8 cellular contexts compared by ENCODE assay signal in the genomic region with DNA sequence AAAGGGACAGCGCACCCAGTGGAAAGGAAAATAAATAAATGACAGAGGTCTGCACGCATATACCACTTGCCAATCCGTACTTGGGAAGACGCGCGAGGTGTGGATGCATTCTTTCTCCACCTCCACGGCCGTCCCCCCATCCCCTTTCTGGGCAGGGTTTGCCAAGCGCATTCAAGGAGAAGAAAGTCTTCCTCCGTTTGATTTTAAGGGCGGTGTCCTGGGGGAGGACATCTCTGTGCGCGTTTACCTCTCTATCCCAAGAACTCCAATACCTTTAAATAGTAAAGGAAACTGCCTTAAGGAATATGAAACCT. TPM values are rescaled to one million over a fixed set of nuclear protein-coding genes. Genes with fewer than 3 reads are reported as not detected.
DNase-seq lines count a peak whose midpoint lies in the region; ATAC-seq, FAIRE-seq and TF ChIP-seq lines count a peak whose summit lies in the region.

No MANE protein-coding gene starts in this region.

- TF ChIP-seq POLR2A in K562 (conservative IDR thresholded peaks at IDR 0.05) (no peak), lower leg skin (IDR thresholded peaks at IDR 0.05) (no peak)

- no peak overlapping the region for H3K4me2 ChIP-seq in K562 (ENCODE audit: insufficient read depth, low read length)

- no peaks in the 10 kb centered on the region for H3K9me1 ChIP-seq in K562 (ENCODE audit: control insufficient read depth, insufficient read depth, low read length)

- FAIRE-seq in K562 (lab: Jason Lieb, UNC) (no peak), GM19239 (lab: Jason Lieb, UNC) (no peak)

- TF ChIP-seq RAD21 in K562 (CRISPR knock-in tag; conservative IDR thresholded peaks at IDR 0.05 in 1 of 2, IDR thresholded peaks at IDR 0.05 in 1 of 2): no peak

- H3K79me2 ChIP-seq in K562 (ENCODE audit: control insufficient read depth, insufficient read depth, low read length): no peaks in the 10 kb centered on the region

- H3K27ac ChIP-seq in K562 (ENCODE audit: extremely low read depth, low read depth, low read length) (no peak overlapping the region), tibial artery (peak overlapping the region; percentile 90 to 92)

- H3K4me3 Mint-ChIP-seq in activated naive CD4-positive, alpha-beta T cell treated with anti-CD3 and anti-CD28 coated beads for 36 hours: peak overlapping the region; percentile 80

- TF ChIP-seq CTCF in K562 (IDR thresholded peaks at IDR 0.05 in 2 of 3, conservative IDR thresholded peaks at IDR 0.05 in 1 of 3; ENCODE audit: insufficient read depth in 2 of 3, low read depth in 1 of 3, low read length in 3 of 3): no peak
- TF ChIP-seq CTCF in lower leg skin (IDR thresholded peaks at IDR 0.05): no peak
- no peak for TF ChIP-seq CTCF in tibial artery (IDR thresholded peaks at IDR 0.05)

- TF ChIP-seq EP300 in K562 (IDR thresholded peaks at IDR 0.05; ENCODE audit: low read length): no peak

- H4K20me1 ChIP-seq in K562 (replicated peaks; ENCODE audit: control insufficient read depth, insufficient read depth, low read length): no peaks in the 10 kb centered on the region

- no peaks in the 10 kb centered on the region for H3K9me3 Mint-ChIP-seq in activated naive CD4-positive, alpha-beta T cell treated with anti-CD3 and anti-CD28 coated beads for 36 hours

- POLR2A ChIA-PET in K562 (lab: Yijun Ruan, JAX): no interaction called here

- H3K27me3 Mint-ChIP-seq in activated naive CD4-positive, alpha-beta T cell treated with anti-CD3 and anti-CD28 coated beads for 36 hours (ENCODE audit: low read depth): peaks cover 45% of the 10 kb centered on the region

- no peak overlapping the region for H2AFZ ChIP-seq in K562 (ENCODE audit: low read depth, low read length)

- in situ Hi-C loops in K562 (cut with MboI): no loop called here
- in situ Hi-C loops in ACHN (cut with HindIII; ENCODE audit: low pct_ligation_motif_present, low pct_unique_long_range_greater_than_20kb, low sequenced_read_pairs): no loop called here

- ATAC-seq in K562: peak; percentile 54; the same call in 2 of the 3 replicates
- ATAC-seq in HG02798 (IDR thresholded peaks at IDR 0.05; ENCODE audit: poor library complexity, unreplicated experiment): no peak

- H3K36me3 Mint-ChIP-seq in activated naive CD4-positive, alpha-beta T cell treated with anti-CD3 and anti-CD28 coated beads for 36 hours (ENCODE audit: low read depth): peaks cover 1% of the 10 kb centered on the region

- no peak overlapping the region for H3K4me3 ChIP-seq in K562
- H3K4me3 ChIP-seq in lower leg skin (ENCODE audit: low read depth, poor library complexity, severe bottlenecking): peak overlapping the region; percentile 77
- peak overlapping the region; percentile 72 to 84 for H3K4me3 ChIP-seq in tibial artery

- WGBS in K562 (ENCODE audit: insufficient coverage, low coverage, missing lambda C conversion rate): 1% methylated on average over 13 of the region's 13 CpGs
- WGBS in lower leg skin, 2 donors: 0 to 1% methylated on average over 13 of the region's 13 CpGs

- H3K4me1 ChIP-seq in K562 (replicated peaks in 1 of 2; ENCODE audit: control insufficient read depth in 2 of 2, insufficient read depth in 2 of 2, low read length in 2 of 2): peaks cover 0 to 3% of the 10 kb centered on the region in 2 experiments; a peak in 2 of 5 replicates
- H3K4me1 ChIP-seq in tibial artery: peaks cover 0 to 26% (median 4%) of the 10 kb centered on the region in 4 donors

- no peaks in the 10 kb centered on the region for H3K9me3 ChIP-seq in K562 (replicated peaks; ENCODE audit: control insufficient read depth, insufficient read depth, low read depth, low read length)
- no peaks in the 10 kb centered on the region for H3K9me3 ChIP-seq in tibial artery

- intact Hi-C loops in activated naive CD4-positive, alpha-beta T cell treated with anti-CD3 and anti-CD28 coated beads for 36 hours (cut with micrococcal nuclease): loop anchor here (1.0 to 5.0 kb wide), 4 partner anchors 41 to 351 kb away; no protein-coding TSS in a partner anchor
- intact Hi-C loops in K562 (cut with micrococcal nuclease) (no loop called here), lower leg skin (cut with DNase I; ENCODE audit: low total_unique reads) (no loop called here), tibial artery (cut with DNase I; ENCODE audit: low total_unique reads) (loop anchor here (5.0 kb wide), 1 partner anchor 86 kb away; no protein-coding TSS in a partner anchor)

- BruUV-seq in K562 (replicated peaks; lab: Mats Ljungman, UMichigan): no TSS peak

- CTCF ChIA-PET in activated naive CD4-positive, alpha-beta T cell treated with anti-CD3 and anti-CD28 coated beads for 36 hours (lab: Charles Lee): interaction anchor here (1.1 to 4.2 kb wide), 2 partner anchors 9 to 103 kb away, joined by 3 to 32 read pairs; no protein-coding TSS in a partner anchor
- CTCF ChIA-PET in K562 (lab: Yijun Ruan, JAX; ENCODE audit: low intra/inter-chr PET ratio): no interaction called here

- H3K9ac ChIP-seq in K562 (ENCODE audit: insufficient read depth in 1 of 2, low read depth in 2 of 2, low read length in 2 of 2): no peak overlapping the region

- peak overlapping the region; percentile 71 for H3K27ac Mint-ChIP-seq in activated naive CD4-positive, alpha-beta T cell treated with anti-CD3 and anti-CD28 coated beads for 36 hours

- H3K27me3 ChIP-seq in K562 (ENCODE audit: control insufficient read depth in 2 of 2, insufficient read depth in 2 of 2, low read length in 2 of 2) (peaks cover 14 to 29% of the 10 kb centered on the region in 2 experiments; a peak in 4 of 5 replicates), tibial artery (no peaks in the 10 kb centered on the region)

- no peak for DNase-seq in activated naive CD4-positive, alpha-beta T cell treated with anti-CD3 and anti-CD28 coated beads for 36 hours
- DNase-seq in activated naive CD4-positive, alpha-beta T cell treated with Interleukin-2 at 50 U/mL for 16 hours: no peak
- DNase-seq in K562 (ENCODE audit: extremely low read depth in 1 of 4, low spot score in 3 of 4): peak in 1 of 4 experiments; percentile 6
- DNase-seq in lower leg skin (ENCODE audit: low spot score in 2 of 2): no peak
- DNase-seq in tibial artery: no peak
- DNase-seq in ACHN: no peak
- DNase-seq in GM19239 (ENCODE audit: insufficient read length, low spot score): no peak

- peaks cover 21% of the 10 kb centered on the region for H3K4me1 Mint-ChIP-seq in activated naive CD4-positive, alpha-beta T cell treated with anti-CD3 and anti-CD28 coated beads for 36 hours (ENCODE audit: low read depth)

- H3K36me3 ChIP-seq in K562 (ENCODE audit: control insufficient read depth, insufficient read depth, low read length) (no peaks in the 10 kb centered on the region), tibial artery (no peaks in the 10 kb centered on the region)

TF ChIP-seq in K562, 482 proteins besides CTCF, POLR2A, EP300 and RAD21:
- TF ChIP-seq, protein P1, sequence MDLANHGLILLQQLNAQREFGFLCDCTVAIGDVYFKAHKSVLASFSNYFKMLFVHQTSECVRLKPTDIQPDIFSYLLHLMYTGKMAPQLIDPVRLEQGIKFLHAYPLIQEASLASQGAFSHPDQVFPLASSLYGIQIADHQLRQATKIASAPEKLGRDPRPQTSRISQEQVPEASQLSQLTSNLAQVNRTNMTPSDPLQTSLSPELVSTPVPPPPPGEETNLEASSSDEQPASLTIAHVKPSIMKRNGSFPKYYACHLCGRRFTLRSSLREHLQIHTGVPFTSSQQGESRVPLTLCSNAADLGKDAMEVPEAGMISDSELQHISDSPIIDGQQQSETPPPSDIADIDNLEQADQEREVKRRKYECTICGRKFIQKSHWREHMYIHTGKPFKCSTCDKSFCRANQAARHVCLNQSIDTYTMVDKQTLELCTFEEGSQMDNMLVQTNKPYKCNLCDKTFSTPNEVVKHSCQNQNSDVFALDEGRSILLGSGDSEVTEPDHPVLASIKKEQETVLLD (IDR thresholded peaks at IDR 0.05): no peak
- TF ChIP-seq RB1 (IDR thresholded peaks at IDR 0.05; ENCODE audit: low read depth): no peak
- no peak for TF ChIP-seq BRD4 (IDR thresholded peaks at IDR 0.05)
- TF ChIP-seq PHB2 (IDR thresholded peaks at IDR 0.05; ENCODE audit: low read depth): no peak
- TF ChIP-seq BRD9 (IDR thresholded peaks at IDR 0.05; ENCODE audit: low read depth, partially characterized antibody): no peak

RNA-seq across cellular contexts. Expression of a gene that starts 0.6 kb away (rescaled TPM):
- total RNA-seq in activated naive CD4-positive, alpha-beta T cell treated with anti-CD3 and anti-CD28 coated beads for 36 hours: 1 to 10 TPM; 6.4 to 6.5 TPM
- not detected in 2 replicates for total RNA-seq in K562 (2011; cell fraction: chromatin; rRNA removed; ENCODE audit: low replicate concordance)
- total RNA-seq in K562 (2011; cell fraction: nucleolus; rRNA removed): not detected in 2 replicates
- not detected in 2 replicates for total RNA-seq in K562 (2011; cell fraction: nucleoplasm; rRNA removed)
- total RNA-seq in K562 (2014; rRNA removed): not detected in 2 replicates
- not detected in 2 replicates for total RNA-seq in K562 (2014; rRNA removed; fragmentation: Illumina TruSeq; extraction: Trizol)
- total RNA-seq in K562 (2015; rRNA removed; fragmentation: Illumina TruSeq; extraction: Trizol): not detected in 2 replicates
- not detected in 2 replicates for total RNA-seq in K562 (2021)
- 0.01 TPM in 1 of 2 replicates, not detected in the other for polyA plus RNA-seq in K562 (2011; rRNA removed)
- polyA plus RNA-seq in K562 (2011; cell fraction: cytosol; rRNA removed): 0.01 and 0.03 TPM in 2 replicates
- polyA plus RNA-seq in K562 (2011; cell fraction: nucleus; rRNA removed): not detected in 2 replicates
- polyA plus RNA-seq in K562 (2012): 0.03 TPM in 2 replicates
- polyA plus RNA-seq in K562 (2014; fragmentation: Illumina TruSeq; extraction: Trizol): not detected in 2 replicates
- not detected for polyA plus RNA-seq in K562 (2014; fragmentation: Nextera tagmentation; extraction: Ambion mirVana)
- not detected in 2 replicates for polyA plus RNA-seq in K562 (2014; rRNA removed)
- polyA minus RNA-seq in K562 (2011; rRNA and poly(A)+ RNA removed): 0.06 and 0.07 TPM in 2 replicates
- polyA minus RNA-seq in K562 (2011; cell fraction: cytosol; rRNA and poly(A)+ RNA removed): not detected in 2 replicates
- polyA minus RNA-seq in K562 (2011; cell fraction: nucleus; rRNA and poly(A)+ RNA removed): 0.13 TPM in 1 of 2 replicates, not detected in the other
- 10 to 100 TPM in 1 of 4 donors, 1 to 10 TPM in 3; 7.9 to 11.8 (median 8.6) TPM for total RNA-seq in lower leg skin

Comparison
In these comparisons a context has a peak if more than half of its experiments do, and no peak if none do; other contexts are left out.
1. RNA of a gene that starts 0.6 kb away (total RNA-seq): 7.9 to 11.8 TPM in lower leg skin and 6.4 to 6.5 TPM in activated naive CD4-positive, alpha-beta T cell treated with anti-CD3 and anti-CD28 coated beads for 36 hours; not detected in K562; every median in the first group is over 4 times any median in the second.
2. intact Hi-C loops: an anchor here in activated naive CD4-positive, alpha-beta T cell treated with anti-CD3 and anti-CD28 coated beads for 36 hours (1.0 to 5.0 kb wide) and tibial artery (5.0 kb wide); none called in K562 and lower leg skin.